ENCODE assay signal across 1 cellular context in genomic region chr1:247331526-247332214, GRCh38.
TF ChIP-seq lines count a peak whose summit lies in the region.

ZNF496 (minus strand) TSS chr1:247331867; CDS start chr1:247329578, 2,289 bp downstream.

TF ChIP-seq in K562, 482 proteins besides CTCF, POLR2A, EP300 and RAD21 (continued from another document):
- TF ChIP-seq, protein P1, sequence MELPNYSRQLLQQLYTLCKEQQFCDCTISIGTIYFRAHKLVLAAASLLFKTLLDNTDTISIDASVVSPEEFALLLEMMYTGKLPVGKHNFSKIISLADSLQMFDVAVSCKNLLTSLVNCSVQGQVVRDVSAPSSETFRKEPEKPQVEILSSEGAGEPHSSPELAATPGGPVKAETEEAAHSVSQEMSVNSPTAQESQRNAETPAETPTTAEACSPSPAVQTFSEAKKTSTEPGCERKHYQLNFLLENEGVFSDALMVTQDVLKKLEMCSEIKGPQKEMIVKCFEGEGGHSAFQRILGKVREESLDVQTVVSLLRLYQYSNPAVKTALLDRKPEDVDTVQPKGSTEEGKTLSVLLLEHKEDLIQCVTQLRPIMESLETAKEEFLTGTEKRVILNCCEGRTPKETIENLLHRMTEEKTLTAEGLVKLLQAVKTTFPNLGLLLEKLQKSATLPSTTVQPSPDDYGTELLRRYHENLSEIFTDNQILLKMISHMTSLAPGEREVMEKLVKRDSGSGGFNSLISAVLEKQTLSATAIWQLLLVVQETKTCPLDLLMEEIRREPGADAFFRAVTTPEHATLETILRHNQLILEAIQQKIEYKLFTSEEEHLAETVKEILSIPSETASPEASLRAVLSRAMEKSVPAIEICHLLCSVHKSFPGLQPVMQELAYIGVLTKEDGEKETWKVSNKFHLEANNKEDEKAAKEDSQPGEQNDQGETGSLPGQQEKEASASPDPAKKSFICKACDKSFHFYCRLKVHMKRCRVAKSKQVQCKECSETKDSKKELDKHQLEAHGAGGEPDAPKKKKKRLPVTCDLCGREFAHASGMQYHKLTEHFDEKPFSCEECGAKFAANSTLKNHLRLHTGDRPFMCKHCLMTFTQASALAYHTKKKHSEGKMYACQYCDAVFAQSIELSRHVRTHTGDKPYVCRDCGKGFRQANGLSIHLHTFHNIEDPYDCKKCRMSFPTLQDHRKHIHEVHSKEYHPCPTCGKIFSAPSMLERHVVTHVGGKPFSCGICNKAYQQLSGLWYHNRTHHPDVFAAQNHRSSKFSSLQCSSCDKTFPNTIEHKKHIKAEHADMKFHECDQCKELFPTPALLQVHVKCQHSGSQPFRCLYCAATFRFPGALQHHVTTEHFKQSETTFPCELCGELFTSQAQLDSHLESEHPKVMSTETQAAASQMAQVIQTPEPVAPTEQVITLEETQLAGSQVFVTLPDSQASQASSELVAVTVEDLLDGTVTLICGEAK (IDR thresholded peaks at IDR 0.05): peak; percentile 82
- TF ChIP-seq, protein P1 (CRISPR knock-in tag; IDR thresholded peaks at IDR 0.05): no peak
- TF ChIP-seq E2F6 (IDR thresholded peaks at IDR 0.05; ENCODE audit: borderline replicate concordance in 1 of 2, extremely low read depth in 1 of 2, insufficient read depth in 1 of 2, insufficient read length in 1 of 2, low read depth in 1 of 2, low read length in 1 of 2, poor library complexity in 1 of 2, severe bottlenecking in 1 of 2) (peak in 1 of 2 experiments; percentile 49), POLR2AphosphoS5 (IDR thresholded peaks at IDR 0.05; ENCODE audit: control insufficient read depth, insufficient read depth, low read depth, low read length) (peak; percentile 17), HMG20A (CRISPR knock-in tag; conservative IDR thresholded peaks at IDR 0.05) (no peak), CHCHD3 (CRISPR knock-in tag; IDR thresholded peaks at IDR 0.05) (no peak), YY1 (IDR thresholded peaks at IDR 0.05; ENCODE audit: borderline replicate concordance in 1 of 3, control insufficient read depth in 1 of 3, extremely low read depth in 1 of 3, insufficient read depth in 3 of 3, insufficient read length in 1 of 3, insufficient replicate concordance in 2 of 3, low read depth in 1 of 3, low read length in 2 of 3) (peak in 2 of 3 experiments; percentile 74 to 76)
